Comparison of ENCODE assay signal across 10 cellular contexts in the genomic region with DNA sequence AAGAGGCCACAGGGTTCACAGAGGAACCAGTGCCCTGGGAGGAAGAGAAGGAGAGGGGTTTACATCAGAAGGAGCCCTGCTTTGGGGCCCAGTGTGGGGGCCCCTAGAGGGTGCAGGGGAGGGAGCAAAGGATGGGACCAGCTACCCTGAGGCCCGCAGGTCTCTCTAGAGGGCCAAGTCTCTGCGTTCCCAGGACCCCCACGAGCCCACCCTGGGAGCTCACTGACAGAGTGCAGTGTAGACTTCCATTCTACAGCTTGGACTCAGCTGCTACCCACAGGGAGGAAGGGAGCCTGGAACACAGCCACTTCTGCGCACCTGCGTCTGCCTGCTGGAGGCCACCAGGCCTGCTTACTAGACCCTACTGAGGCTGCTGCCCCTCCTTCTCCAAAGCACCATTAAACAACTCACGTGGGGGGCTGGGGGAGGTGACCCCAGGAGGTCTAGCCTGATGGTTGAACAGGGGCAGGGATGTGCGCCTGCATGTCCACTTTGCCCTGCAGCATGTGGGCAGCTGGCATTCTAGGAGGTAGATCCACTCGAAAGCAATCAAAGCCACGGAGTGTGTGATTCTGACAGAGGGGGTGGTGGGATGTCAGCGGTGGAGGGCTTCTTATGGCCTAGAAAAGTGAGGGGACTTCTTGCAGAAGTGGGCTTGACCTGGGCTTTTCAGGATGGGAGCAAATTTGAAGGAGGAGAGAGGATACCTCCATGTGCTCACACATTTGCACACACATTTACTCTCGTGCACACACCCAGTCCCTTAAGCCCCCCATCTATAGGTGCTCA.
DNase-seq lines count a peak whose midpoint lies in the region; ATAC-seq lines count a peak whose summit lies in the region.
"Had no signal": no experiment of that assay in that cellular context is flagged by ENCODE, and none has a peak within 500 bp of the region (broad histone marks: within the 10 kb centered on the region; RNA-seq: fewer than 3 reads in every experiment).

No MANE protein-coding gene starts in this region.

- 83% methylated on average over 11 of the region's 11 CpGs for WGBS in right cardiac atrium
- 85% methylated on average over 11 of the region's 11 CpGs for WGBS in urinary bladder

- peak; percentile 14 for DNase-seq in left cardiac atrium
- no peak for DNase-seq in right cardiac atrium
- DNase-seq in activated CD4-positive, alpha-beta memory T cell treated with anti-CD3 and anti-CD28 coated beads, Interleukin-2, amount 10 ng/mL, durations not matched to agents 7 days and 5 days: no peak
- no peak for DNase-seq in memory B cell (ENCODE audit: low spot score in 2 of 2)
- no peak for DNase-seq in activated T-cell treated with anti-CD3 and anti-CD28 coated beads, Interleukin-2, amount 50 U/mL, for 48 hours
- DNase-seq in NCI-H345 (lab: John Stamatoyannopoulos, UW): no peak

- intact Hi-C loops in left cardiac atrium (cut with DNase I): loop anchor here (10.0 kb wide), 2 partner anchors 89 to 349 kb away; a partner anchor contains a TSS
- intact Hi-C loops in right cardiac atrium (cut with DNase I): loop anchor here in 1 of 4 donors (10.0 kb wide), 1 partner anchor 349 kb away; no protein-coding TSS in a partner anchor

- H3K27me3 Mint-ChIP-seq in activated CD4-positive, alpha-beta memory T cell treated with anti-CD3 and anti-CD28 coated beads, Interleukin-2, amount 10 ng/mL, durations not matched to agents 7 days and 5 days: no peaks in the 10 kb centered on the region
- H3K27me3 Mint-ChIP-seq in memory B cell: no peaks in the 10 kb centered on the region

- H3K36me3 ChIP-seq in urinary bladder (ENCODE audit: insufficient read depth): no peaks in the 10 kb centered on the region

- H3K27me3 ChIP-seq in right cardiac atrium (ENCODE audit: control insufficient read depth, insufficient read depth): no peaks in the 10 kb centered on the region
- H3K27me3 ChIP-seq: dorsolateral prefrontal cortex had no signal

- H3K9me3 ChIP-seq in right cardiac atrium (ENCODE audit: control insufficient read depth, low read length): no peaks in the 10 kb centered on the region

- POLR2A ChIA-PET in activated CD4-positive, alpha-beta memory T cell treated with anti-CD3 and anti-CD28 coated beads, Interleukin-2, amount 10 ng/mL, durations not matched to agents 7 days and 5 days (lab: Charles Lee): interaction anchor here (0.8 to 21.7 kb wide), 9 partner anchors 8 to 87 kb away, joined by 3 to 1053 read pairs (median 5); a partner anchor contains a TSS

- H3K36me3 Mint-ChIP-seq in activated CD4-positive, alpha-beta memory T cell treated with anti-CD3 and anti-CD28 coated beads, Interleukin-2, amount 10 ng/mL, durations not matched to agents 7 days and 5 days (ENCODE audit: low read depth): peaks cover 19% of the 10 kb centered on the region
- no peaks in the 10 kb centered on the region for H3K36me3 Mint-ChIP-seq in memory B cell

- H3K4me3 ChIP-seq in right cardiac atrium (ENCODE audit: low read length) (no peak overlapping the region), urinary bladder (ENCODE audit: low read depth, low read length) (no peak overlapping the region)
- H3K4me3 ChIP-seq: dorsolateral prefrontal cortex, GM12878 had no signal

- H3K9me3 Mint-ChIP-seq in activated CD4-positive, alpha-beta memory T cell treated with anti-CD3 and anti-CD28 coated beads, Interleukin-2, amount 10 ng/mL, durations not matched to agents 7 days and 5 days: no peaks in the 10 kb centered on the region
- H3K9me3 Mint-ChIP-seq in memory B cell: no peaks in the 10 kb centered on the region

- H3K27ac ChIP-seq in right cardiac atrium (ENCODE audit: low read length) (no peak overlapping the region), urinary bladder (ENCODE audit: low read depth) (peak overlapping the region; percentile 28)

- peak overlapping the region; percentile 6 for H3K4me3 Mint-ChIP-seq in activated CD4-positive, alpha-beta memory T cell treated with anti-CD3 and anti-CD28 coated beads, Interleukin-2, amount 10 ng/mL, durations not matched to agents 7 days and 5 days
- H3K4me3 Mint-ChIP-seq in memory B cell: peak overlapping the region; percentile 22

- peaks cover 2% of the 10 kb centered on the region for H3K4me1 ChIP-seq in right cardiac atrium (ENCODE audit: control insufficient read depth, insufficient read depth, low read length)
- H3K4me1 ChIP-seq in urinary bladder (ENCODE audit: insufficient read depth): no peaks in the 10 kb centered on the region

- H3K4me1 Mint-ChIP-seq in activated CD4-positive, alpha-beta memory T cell treated with anti-CD3 and anti-CD28 coated beads, Interleukin-2, amount 10 ng/mL, durations not matched to agents 7 days and 5 days: peaks cover 94% of the 10 kb centered on the region
- H3K4me1 Mint-ChIP-seq in memory B cell: peaks cover 63% of the 10 kb centered on the region

- peak overlapping the region; percentile 99 for H3K27ac Mint-ChIP-seq in activated CD4-positive, alpha-beta memory T cell treated with anti-CD3 and anti-CD28 coated beads, Interleukin-2, amount 10 ng/mL, durations not matched to agents 7 days and 5 days
- peak overlapping the region; percentile 95 for H3K27ac Mint-ChIP-seq in memory B cell

- no peak for ATAC-seq in left cardiac atrium
- no peak for ATAC-seq in right cardiac atrium
- ATAC-seq in memory B cell (ENCODE audit: low read depth): no peak
- no peak for ATAC-seq in GM19023 (IDR thresholded peaks at IDR 0.05; ENCODE audit: unreplicated experiment)
- ATAC-seq: GM12878 had no signal

- CTCF ChIA-PET in activated CD4-positive, alpha-beta memory T cell treated with anti-CD3 and anti-CD28 coated beads, Interleukin-2, amount 10 ng/mL, durations not matched to agents 7 days and 5 days (lab: Charles Lee): interaction anchor here (0.5 to 12.1 kb wide), 10 partner anchors 9 to 348 kb away, joined by 3 to 316 read pairs (median 4); a partner anchor contains a TSS
